20 cellular contexts compared by ENCODE assay signal in genomic region chr5:164256351-164256750, GRCh38.
DNase-seq lines count a peak whose midpoint lies in the region; ATAC-seq and TF ChIP-seq lines count a peak whose summit lies in the region.
"Had no signal": no experiment of that assay in that cellular context is flagged by ENCODE, and none has a peak within 500 bp of the region (broad histone marks: within the 10 kb centered on the region; RNA-seq: fewer than 3 reads in every experiment).

No MANE protein-coding gene starts in this region.

- H3K27ac ChIP-seq in breast epithelium (no peak overlapping the region), mammary epithelial cell (ENCODE audit: insufficient read depth, low read depth, low read length) (no peak overlapping the region), foreskin keratinocyte (no peak overlapping the region), ovary (no peak overlapping the region)
- H3K27ac ChIP-seq: 22Rv1, C4-2B, KMS-11, SJSA1 had no signal

- H2AFZ ChIP-seq in mammary epithelial cell (ENCODE audit: low read depth, low read length), result no peak overlapping the region
- H2AFZ ChIP-seq: GM23338 had no signal

- H3K4me1 ChIP-seq in breast epithelium (no peaks in the 10 kb centered on the region), mammary epithelial cell (ENCODE audit: insufficient read depth, low read length) (no peaks in the 10 kb centered on the region), foreskin keratinocyte (no peaks in the 10 kb centered on the region), ovary (ENCODE audit: insufficient read depth) (no peaks in the 10 kb centered on the region)
- H3K4me1 ChIP-seq: SJSA1 had no signal

- intact Hi-C loops in MCF 10A (cut with micrococcal nuclease) (no loop called here), breast epithelium (cut with DNase I; ENCODE audit: low total_unique reads) (no loop called here), mammary epithelial cell (cut with micrococcal nuclease) (no loop called here), ovary (cut with DNase I) (no loop called here)

- no peak overlapping the region for H3K4me2 ChIP-seq in mammary epithelial cell (ENCODE audit: insufficient read depth, low read depth, low read length)
- H3K4me2 ChIP-seq: KMS-11 had no signal

- TF ChIP-seq POLR2A in breast epithelium (IDR thresholded peaks at IDR 0.05), result no peak
- no peak for TF ChIP-seq POLR2A in ovary (IDR thresholded peaks at IDR 0.05)

- no TSS peak for BruUV-seq in MCF 10A (replicated peaks; lab: Mats Ljungman, UMichigan)
- BruUV-seq in mammary epithelial cell (replicated peaks; lab: Mats Ljungman, UMichigan), result no TSS peak

- H3K36me3 Mint-ChIP-seq in MCF 10A (ENCODE audit: insufficient read depth, unreplicated experiment), result no peaks in the 10 kb centered on the region

- H3K9me3 ChIP-seq in breast epithelium (no peaks in the 10 kb centered on the region), mammary epithelial cell (replicated peaks; ENCODE audit: insufficient read depth, low read length) (no peaks in the 10 kb centered on the region), ovary (no peaks in the 10 kb centered on the region)
- H3K9me3 ChIP-seq: SJSA1 had no signal

- H4K20me1 ChIP-seq in mammary epithelial cell (ENCODE audit: insufficient read depth, low read length), result no peaks in the 10 kb centered on the region

- peak; percentile 63 for DNase-seq in MCF 10A (ENCODE audit: unreplicated experiment)
- DNase-seq in breast epithelium (ENCODE audit: low spot score in 2 of 2), result no peak
- DNase-seq in mammary epithelial cell, result peak; percentile 21
- peak in 1 of 2 donors; percentile 61 for DNase-seq in foreskin keratinocyte
- DNase-seq in UCSD-AML1 (lab: John Stamatoyannopoulos, UW; ENCODE audit: unreplicated experiment), result no peak
- DNase-seq in ureter (ENCODE audit: low spot score), result no peak
- DNase-seq in ovary, result no peak
- DNase-seq: AML-193, DND-41, NCI-H1436, NCI-H1930, NCI-H345, NCI-H524 treated with DMSO at 0.1 percent for 48 hours had no signal

- peak; percentile 73 for ATAC-seq in foreskin keratinocyte
- no peak for ATAC-seq in GM18868 (IDR thresholded peaks at IDR 0.05; ENCODE audit: unreplicated experiment)
- ATAC-seq: HCT116 had no signal

- no peaks in the 10 kb centered on the region for H3K27me3 Mint-ChIP-seq in MCF 10A (ENCODE audit: insufficient read depth, unreplicated experiment)

- H3K36me3 ChIP-seq in breast epithelium (no peaks in the 10 kb centered on the region), mammary epithelial cell (ENCODE audit: insufficient read depth, low read length) (no peaks in the 10 kb centered on the region), ovary (no peaks in the 10 kb centered on the region)
- H3K36me3 ChIP-seq: SJSA1 had no signal

- CTCF ChIA-PET in MCF 10A (lab: Yijun Ruan, JAX), result no interaction called here
- CTCF ChIA-PET in mammary epithelial cell (lab: Charles Lee; ENCODE audit: low non-redundant PET), result no interaction called here

- 85% methylated on average over 1 of the region's 1 CpG for WGBS in mammary epithelial cell (ENCODE audit: low coverage, missing lambda C conversion rate)
- WGBS in ovary, 3 donors, result 86 to 88% (median 86%) methylated on average over 1 of the region's 1 CpG

- POLR2A ChIA-PET in MCF 10A (lab: Yijun Ruan, JAX), result interaction anchor here (0.6 kb wide), 1 partner anchor 52 kb away, joined by 4 read pairs; no protein-coding TSS in a partner anchor

- H3K27ac Mint-ChIP-seq in MCF 10A (ENCODE audit: low read depth, unreplicated experiment), result no peak overlapping the region
- H3K27ac Mint-ChIP-seq: GM23338 had no signal

- no peaks in the 10 kb centered on the region for H3K79me2 ChIP-seq in mammary epithelial cell (ENCODE audit: insufficient read depth, low read length)

- in situ Hi-C loops in mammary epithelial cell (cut with MboI; ENCODE audit: low sequenced_read_pairs in 2 of 2), result no loop called here

- H3K9ac ChIP-seq in mammary epithelial cell (ENCODE audit: insufficient read depth, low read length), result no peak overlapping the region
- H3K9ac ChIP-seq: KMS-11 had no signal

- TF ChIP-seq CTCF in MCF 10A (IDR thresholded peaks at IDR 0.05; ENCODE audit: unreplicated experiment), result no peak
- no peak for TF ChIP-seq CTCF in breast epithelium (IDR thresholded peaks at IDR 0.05)
- TF ChIP-seq CTCF in mammary epithelial cell (conservative IDR thresholded peaks at IDR 0.05 in 1 of 2, IDR thresholded peaks at IDR 0.05 in 1 of 2; ENCODE audit: extremely low read depth in 1 of 2, insufficient read depth in 1 of 2, low read depth in 1 of 2, low read length in 2 of 2), result no peak
- no peak for TF ChIP-seq CTCF in foreskin keratinocyte (conservative IDR thresholded peaks at IDR 0.05)
- no peak for TF ChIP-seq CTCF in ovary (IDR thresholded peaks at IDR 0.05)

- H3K4me3 Mint-ChIP-seq in MCF 10A (ENCODE audit: unreplicated experiment), result no peak overlapping the region
- H3K4me3 Mint-ChIP-seq: GM23338 had no signal

- dilution Hi-C loops in mammary epithelial cell (cut with HindIII; ENCODE audit: low sequenced_read_pairs), result no loop called here

- H3K4me3 ChIP-seq in breast epithelium (no peak overlapping the region), mammary epithelial cell (replicated peaks in 1 of 3; ENCODE audit: insufficient read depth in 1 of 3, low read depth in 2 of 3, low read length in 3 of 3) (no peak overlapping the region), ovary (no peak overlapping the region)
- H3K4me3 ChIP-seq: GM23338, SJSA1 had no signal

- no peaks in the 10 kb centered on the region for H3K9me3 Mint-ChIP-seq in MCF 10A (ENCODE audit: unreplicated experiment)
- H3K9me3 Mint-ChIP-seq: GM23338 had no signal

- H3K27me3 ChIP-seq in breast epithelium (no peaks in the 10 kb centered on the region), mammary epithelial cell (ENCODE audit: insufficient read depth, low read length) (no peaks in the 10 kb centered on the region), foreskin keratinocyte (no peaks in the 10 kb centered on the region), ovary (no peaks in the 10 kb centered on the region)
- H3K27me3 ChIP-seq: SJSA1 had no signal

- H3K4me1 Mint-ChIP-seq in MCF 10A (ENCODE audit: insufficient read depth, unreplicated experiment), result no peaks in the 10 kb centered on the region

- TF ChIP-seq EP300 in ovary (IDR thresholded peaks at IDR 0.05), result no peak

Comparison
In these comparisons a context has a peak if more than half of its experiments do, and no peak if none do; other contexts are left out.
1. DNase-seq: peak in MCF 10A (single experiment) and mammary epithelial cell (single experiment); none in breast epithelium (0 of 2), UCSD-AML1 (single experiment), ureter (single experiment) and ovary (0 of 5).